24 cellular contexts compared by ENCODE assay signal in genomic region chr16:28120754-28121153, GRCh38. TPM values are rescaled to one million over a fixed set of nuclear protein-coding genes. Genes with fewer than 3 reads are reported as not detected.
"Had no signal": no experiment of that assay in that cellular context is flagged by ENCODE, and none has a peak within 500 bp of the region (broad histone marks: within the 10 kb centered on the region; RNA-seq: fewer than 3 reads in every experiment).

No MANE protein-coding gene starts in this region.

- H3K27ac Mint-ChIP-seq: nephron; T-helper 1 cell treated with Interleukin-12 subunit alpha and Interleukin-12 subunit beta and Interleukin-4 antibody, amounts not matched to agents 30 μg/mL and 1 μg/mL, for 36 hours had no signal

- H3K4me1 Mint-ChIP-seq: nephron had no signal

- H3K4me3 Mint-ChIP-seq: nephron; T-helper 1 cell treated with Interleukin-12 subunit alpha and Interleukin-12 subunit beta and Interleukin-4 antibody, amounts not matched to agents 30 μg/mL and 1 μg/mL, for 36 hours had no signal

- DNase-seq: activated CD4-positive, alpha-beta T cell treated with anti-CD3 and anti-CD28 coated beads, Interleukin-2, amount 50 U/mL, for 1 hour; activated gamma-delta T cell; central memory CD4-positive, alpha-beta T cell; effector memory CD4-positive, alpha-beta T cell; foreskin melanocyte; kidney glomerular epithelial cell; left lung; midbrain; pancreas; right cardiac atrium; stimulated activated CD4-positive, alpha-beta T cell treated with anti-CD3 and anti-CD28 coated beads, Interleukin-1b, Interleukin-23, amount 100 ng/mL, for 48 hours; trophoblast cell; uterus had no signal

- ATAC-seq: activated naive CD4-positive, alpha-beta T cell treated with anti-CD3 and anti-CD28 coated beads, Interleukin-2, amount 50 U/mL, for 72 hours; esophagus mucosa; left lung; pancreas; right cardiac atrium had no signal

- H3K4me3 ChIP-seq: hepatocyte, left lung, pancreas, skin epidermis, uterus had no signal

- H3K9me3 Mint-ChIP-seq: activated naive CD4-positive, alpha-beta T cell treated with anti-CD3 and anti-CD28 coated beads, Interleukin-2, amount 50 U/mL, for 72 hours; nephron; T-helper 1 cell treated with Interleukin-12 subunit alpha and Interleukin-12 subunit beta and Interleukin-4 antibody, amounts not matched to agents 30 μg/mL and 1 μg/mL, for 36 hours had no signal

RNA-seq across cellular contexts. Expression of gene GSG1L, which starts 57.2 kb away (rescaled TPM):
- total RNA-seq: activated CD8-positive, alpha-beta memory T cell treated with anti-CD3 and anti-CD28 coated beads for 36 hours; astrocyte; dermis microvascular lymphatic vessel endothelial cell; endothelial cell of umbilical vein; esophagus mucosa; hepatocyte; pulmonary artery endothelial cell had no signal
- polyA plus RNA-seq: hepatocyte had no signal
